ENCODE assay signal across 30 cellular contexts in the genomic region with DNA sequence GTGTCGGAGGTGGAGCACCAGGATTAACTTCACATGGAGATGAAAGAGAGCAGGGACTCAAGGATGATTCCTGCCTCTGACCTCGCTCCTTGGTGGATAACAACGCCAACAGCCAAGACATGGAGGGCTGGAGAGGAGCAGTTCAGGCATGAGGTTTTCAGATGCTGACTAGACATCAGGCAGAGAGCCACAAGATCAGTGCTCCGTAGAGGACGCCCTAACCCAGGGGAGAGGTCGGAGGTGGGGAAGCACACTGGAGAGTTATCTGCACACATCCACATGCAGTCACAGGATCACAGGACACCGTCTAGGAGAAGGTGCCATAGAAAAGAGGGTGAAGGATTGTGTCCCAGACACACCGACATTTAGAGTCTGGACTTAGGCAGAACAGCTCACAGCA.
"Had no signal": no experiment of that assay in that cellular context is flagged by ENCODE, and none has a peak within 500 bp of the region (broad histone marks: within the 10 kb centered on the region; RNA-seq: fewer than 3 reads in every experiment).

No MANE protein-coding gene starts in this region.

- H3K36me3 ChIP-seq: gastroesophageal sphincter, heart left ventricle, left lung, neutrophil, suprapubic skin, transverse colon, upper lobe of right lung had no signal

- H3K27ac ChIP-seq: epithelial cell of prostate, foreskin keratinocyte, gastroesophageal sphincter, heart left ventricle, hepatocyte, left lung, neutrophil, parathyroid adenoma, suprapubic skin, transverse colon, upper lobe of right lung had no signal

- H3K4me2 ChIP-seq: hepatocyte, smooth muscle cell had no signal

- H2AFZ ChIP-seq: hepatocyte, parathyroid adenoma had no signal

- H3K79me2 ChIP-seq: hepatocyte, parathyroid adenoma had no signal

- H3K4me3 Mint-ChIP-seq: dendritic cell treated with granulocyte-macrophage colony-stimulating factor and Interleukin-4, amounts not matched to agents 40 ng/mL and 50 ng/mL, for 4 days; endodermal cell; natural killer cell; stimulated activated naive CD8-positive, alpha-beta T cell treated with anti-CD3 and anti-CD28 coated beads, Interleukin-15, amount 100 ng/mL, for 72 hours had no signal

- ATAC-seq: esophagus mucosa; foreskin keratinocyte; gastroesophageal sphincter; heart left ventricle; left cardiac atrium; left lung; natural killer cell; sciatic nerve; stimulated activated naive CD8-positive, alpha-beta T cell treated with anti-CD3 and anti-CD28 coated beads, Interleukin-15, amount 100 ng/mL, for 72 hours; upper lobe of right lung had no signal

- H3K4me1 ChIP-seq: foreskin keratinocyte, gastroesophageal sphincter, heart left ventricle, left lung, parathyroid adenoma, suprapubic skin, transverse colon, upper lobe of right lung had no signal

- H3K9me3 ChIP-seq: neutrophil, suprapubic skin, transverse colon, upper lobe of right lung had no signal

- H3K4me1 Mint-ChIP-seq: endodermal cell; natural killer cell; stimulated activated naive CD8-positive, alpha-beta T cell treated with anti-CD3 and anti-CD28 coated beads, Interleukin-15, amount 100 ng/mL, for 72 hours had no signal

- H3K27ac Mint-ChIP-seq: dendritic cell treated with granulocyte-macrophage colony-stimulating factor and Interleukin-4, amounts not matched to agents 40 ng/mL and 50 ng/mL, for 4 days; endodermal cell; natural killer cell; progenitor cell of endocrine pancreas had no signal

- H3K4me3 ChIP-seq: gastroesophageal sphincter, heart left ventricle, hepatocyte, left lung, smooth muscle cell, suprapubic skin, transverse colon, upper lobe of right lung had no signal

- H3K27me3 Mint-ChIP-seq: dendritic cell treated with granulocyte-macrophage colony-stimulating factor and Interleukin-4, amounts not matched to agents 40 ng/mL and 50 ng/mL, for 4 days; progenitor cell of endocrine pancreas had no signal

- H3K9ac ChIP-seq: parathyroid adenoma had no signal

- FAIRE-seq: colon had no signal

- H3K27me3 ChIP-seq: foreskin keratinocyte, heart left ventricle, hepatocyte, left lung, neutrophil, suprapubic skin, transverse colon, upper lobe of right lung had no signal

- DNase-seq: effector CD8-positive, alpha-beta T cell; endodermal cell; foreskin keratinocyte; heart left ventricle; left cardiac atrium; left lung; mammary epithelial cell; mesendoderm; midbrain; natural killer cell; stimulated activated CD4-positive, alpha-beta T cell treated with anti-CD3 and anti-CD28 coated beads, Interleukin-12 subunit alpha, Interleukin-12 subunit beta, amount 100 ng/mL, for 4 hours; stimulated activated CD4-positive, alpha-beta T cell treated with anti-CD3 and anti-CD28 coated beads, Interleukin-1b, Interleukin-23, amount 100 ng/mL, for 48 hours; stimulated activated CD4-positive, alpha-beta T cell treated with anti-CD3 and anti-CD28 coated beads, Interleukin-4, amount 100 ng/mL, for 1 hour; stimulated activated CD8-positive, alpha-beta memory T cell treated with anti-CD3 and anti-CD28 coated beads, Interleukin-4, amount 100 ng/mL, for 48 hours; stimulated activated naive CD4-positive, alpha-beta T cell; stimulated activated naive CD8-positive, alpha-beta T cell treated with anti-CD3 and anti-CD28 coated beads, Interleukin-15, amount 100 ng/mL, for 72 hours; transverse colon; upper lobe of right lung had no signal
